Comparison of ENCODE assay signal across 7 cellular contexts in genomic region chr2:96147593-96148201, GRCh38. TPM values are rescaled to one million over a fixed set of nuclear protein-coding genes. Genes with fewer than 3 reads are reported as not detected.
DNase-seq lines count a peak whose midpoint lies in the region; ATAC-seq and TF ChIP-seq lines count a peak whose summit lies in the region.

No MANE protein-coding gene starts in this region.

- H3K4me3 Mint-ChIP-seq in brain: peak overlapping the region in 1 of 5 experiments; percentile 32

- peaks cover 55% of the 10 kb centered on the region for H3K4me1 Mint-ChIP-seq in brain

- peaks cover 30% of the 10 kb centered on the region for H3K27me3 Mint-ChIP-seq in brain

- no peak for TF ChIP-seq CTCF in GM13977 (IDR thresholded peaks at IDR 0.05; ENCODE audit: extremely low read depth, insufficient read depth, missing control alignments)
- TF ChIP-seq CTCF in brain (conservative IDR thresholded peaks at IDR 0.05): no peak

- no peaks in the 10 kb centered on the region for H3K9me3 Mint-ChIP-seq in brain

- intact Hi-C loops in sciatic nerve (cut with DNase I): no loop called here

- no peaks in the 10 kb centered on the region for H3K36me3 Mint-ChIP-seq in brain

- in situ Hi-C loops in GM13977 (cut with MboI; ENCODE audit: low pct_unique_long_range_greater_than_20kb, low sequenced_read_pairs, unreplicated experiment): no loop called here

- H3K27ac Mint-ChIP-seq in brain: peak overlapping the region in 3 of 5 experiments; percentile 41 to 92 (median 79)

- peak; percentile 18 for DNase-seq in GM13977 (ENCODE audit: low spot score)
- peak; percentile 36 for DNase-seq in NCI-H69 (lab: John Stamatoyannopoulos, UW)
- DNase-seq in sciatic nerve (ENCODE audit: low spot score): peak; percentile 45
- no peak for DNase-seq in putamen (ENCODE audit: low spot score)

- ATAC-seq in sciatic nerve (no peak), GM18519 (IDR thresholded peaks at IDR 0.05; ENCODE audit: low FRiP score, unreplicated experiment) (no peak), HG02870 (IDR thresholded peaks at IDR 0.05; ENCODE audit: unreplicated experiment) (no peak)

RNA-seq across cellular contexts. Expression of gene DUSP2, which starts 2.5 kb away (rescaled TPM):
- 3.0 TPM for polyA plus RNA-seq in brain (ENCODE audit: insufficient read depth, low read depth, low replicate concordance)
- 7.3 TPM for total RNA-seq in sciatic nerve

RNA-seq across cellular contexts. Expression of gene ASTL, which starts 9.4 kb away (rescaled TPM):
- not detected for polyA plus RNA-seq in brain (ENCODE audit: insufficient read depth, low read depth, low replicate concordance)
- 0.31 TPM for total RNA-seq in sciatic nerve

RNA-seq across cellular contexts. Expression of gene ADRA2B, which starts 31.3 kb away (rescaled TPM):
- polyA plus RNA-seq in brain (ENCODE audit: insufficient read depth, low read depth, low replicate concordance): 0.48 TPM
- 3.2 TPM for total RNA-seq in sciatic nerve
